Comparison of ENCODE assay signal across 1 cellular context in genomic region chr16:69865701-69866100, GRCh38.
A peak's percentile ranks its signal among the peaks of the same experiment; 100 is the strongest.
TF ChIP-seq lines count a peak whose summit lies in the region.

No MANE protein-coding gene starts in this region.

TF ChIP-seq in K562, 482 proteins besides CTCF, POLR2A, EP300 and RAD21 (continued from another document and continues in another):
- TF ChIP-seq ZNF197 (CRISPR knock-in tag; IDR thresholded peaks at IDR 0.05; ENCODE audit: low read depth): no peak
- no peak for TF ChIP-seq ZNF717 (CRISPR knock-in tag; IDR thresholded peaks at IDR 0.05)
- no peak for TF ChIP-seq C11orf30 (IDR thresholded peaks at IDR 0.05; ENCODE audit: low read depth)
- TF ChIP-seq TCF15 (CRISPR knock-in tag; IDR thresholded peaks at IDR 0.05): no peak
- no peak for TF ChIP-seq TARDBP (IDR thresholded peaks at IDR 0.05)
- no peak for TF ChIP-seq ZNF146 (CRISPR knock-in tag; IDR thresholded peaks at IDR 0.05; ENCODE audit: unreplicated experiment)
- no peak for TF ChIP-seq PRMT5 (CRISPR knock-in tag; IDR thresholded peaks at IDR 0.05)
- peak; percentile 76 for TF ChIP-seq NFYB (IDR thresholded peaks at IDR 0.05; ENCODE audit: extremely low read depth, insufficient read length)
- peak; percentile 70 for TF ChIP-seq MBD2 (IDR thresholded peaks at IDR 0.05; ENCODE audit: borderline replicate concordance, low read depth)
- TF ChIP-seq U2AF2 (optimal IDR thresholded peaks at IDR 0.05; ENCODE audit: low read depth, low read length): no peak
- no peak for TF ChIP-seq ZNF57 (CRISPR knock-in tag; IDR thresholded peaks at IDR 0.05)
- TF ChIP-seq RCOR1 (IDR thresholded peaks at IDR 0.05; ENCODE audit: borderline replicate concordance in 1 of 2, low read depth in 2 of 2, low read length in 2 of 2): peak in 1 of 2 experiments; percentile 95; a peak in 3 of 4 replicates
- no peak for TF ChIP-seq IRF1 (CRISPR knock-in tag; IDR thresholded peaks at IDR 0.05; ENCODE audit: borderline replicate concordance)
- no peak for TF ChIP-seq FOXP1 (CRISPR knock-in tag; IDR thresholded peaks at IDR 0.05)
- no peak for TF ChIP-seq ZNF398 (CRISPR knock-in tag; IDR thresholded peaks at IDR 0.05)
- no peak for TF ChIP-seq ZNF3 (CRISPR knock-in tag; IDR thresholded peaks at IDR 0.05)
- TF ChIP-seq POLR3G (IDR thresholded peaks at IDR 0.05; ENCODE audit: extremely low read depth, insufficient read length, insufficient replicate concordance): no peak
- no peak for TF ChIP-seq E2F5 (CRISPR knock-in tag; IDR thresholded peaks at IDR 0.05)
- no peak for TF ChIP-seq MEF2A (IDR thresholded peaks at IDR 0.05; ENCODE audit: control insufficient read depth, low read depth, low read length)
- no peak for TF ChIP-seq NUFIP1 (IDR thresholded peaks at IDR 0.05; ENCODE audit: partially characterized antibody)
- no peak for TF ChIP-seq RBM25 (IDR thresholded peaks at IDR 0.05; ENCODE audit: low read depth, low read length, severe bottlenecking)
- TF ChIP-seq ETS1 (conservative IDR thresholded peaks at IDR 0.05; ENCODE audit: control insufficient read depth, low read depth, low read length): no peak
- no peak for TF ChIP-seq MBD1 (CRISPR knock-in tag; IDR thresholded peaks at IDR 0.05)
- TF ChIP-seq SRSF7 (optimal IDR thresholded peaks at IDR 0.05; ENCODE audit: low read depth, low read length): no peak
- no peak for TF ChIP-seq STAT5B (CRISPR knock-in tag; IDR thresholded peaks at IDR 0.05)
- TF ChIP-seq KHSRP (IDR thresholded peaks at IDR 0.05): no peak
- no peak for TF ChIP-seq THRB (CRISPR knock-in tag; conservative IDR thresholded peaks at IDR 0.05)
- TF ChIP-seq ZNF280A (IDR thresholded peaks at IDR 0.05; ENCODE audit: low read depth, partially characterized antibody): no peak
- TF ChIP-seq CTBP1 (IDR thresholded peaks at IDR 0.05; ENCODE audit: borderline replicate concordance): peak; percentile 76; the same call in 1 of the 2 replicates
- no peak; a peak in 1 of 4 replicates for TF ChIP-seq ETV6 (IDR thresholded peaks at IDR 0.05; ENCODE audit: borderline replicate concordance in 1 of 2, low read depth in 2 of 2, low read length in 1 of 2)
- TF ChIP-seq ETV6 (CRISPR knock-in tag; IDR thresholded peaks at IDR 0.05; ENCODE audit: borderline replicate concordance): no peak
- peak; percentile 59; the same call in 1 of the 2 replicates for TF ChIP-seq ELF4 (CRISPR knock-in tag; IDR thresholded peaks at IDR 0.05)
- TF ChIP-seq ZNF277 (CRISPR knock-in tag; IDR thresholded peaks at IDR 0.05; ENCODE audit: borderline replicate concordance): no peak
- TF ChIP-seq ATF7 (IDR thresholded peaks at IDR 0.05): peak; percentile 56
- TF ChIP-seq SIN3A (IDR thresholded peaks at IDR 0.05; ENCODE audit: borderline replicate concordance in 2 of 2, control insufficient read depth in 1 of 2, low read depth in 2 of 2, low read length in 2 of 2): no peak
- no peak for TF ChIP-seq ZNF764 (CRISPR knock-in tag; IDR thresholded peaks at IDR 0.05; ENCODE audit: low read depth)
- peak; percentile 57; the same call in 1 of the 2 replicates for TF ChIP-seq MYC (IDR thresholded peaks at IDR 0.05; ENCODE audit: low read depth, low read length)
- no peak for TF ChIP-seq MYC (CRISPR knock-in tag; IDR thresholded peaks at IDR 0.05; ENCODE audit: borderline replicate concordance, low read depth)
- TF ChIP-seq YBX1 (IDR thresholded peaks at IDR 0.05): no peak
- no peak for TF ChIP-seq ETV1 (tag; conservative IDR thresholded peaks at IDR 0.05; ENCODE audit: low read depth)
- TF ChIP-seq ZNF174 (CRISPR knock-in tag; IDR thresholded peaks at IDR 0.05): no peak
- TF ChIP-seq ZNF586 (CRISPR knock-in tag; conservative IDR thresholded peaks at IDR 0.05): no peak
- TF ChIP-seq ZNF121 (CRISPR knock-in tag; conservative IDR thresholded peaks at IDR 0.05): no peak
- no peak for TF ChIP-seq ID3 (CRISPR knock-in tag; IDR thresholded peaks at IDR 0.05)
- TF ChIP-seq ID3 (tag; IDR thresholded peaks at IDR 0.05): peak; percentile 64; the same call in 1 of the 2 replicates
- no peak for TF ChIP-seq KDM4B (IDR thresholded peaks at IDR 0.05; ENCODE audit: borderline replicate concordance in 2 of 2, low read depth in 1 of 2)
- TF ChIP-seq ZNF133 (CRISPR knock-in tag; IDR thresholded peaks at IDR 0.05): no peak
- no peak for TF ChIP-seq NELFE (IDR thresholded peaks at IDR 0.05; ENCODE audit: insufficient read depth, insufficient read length)
- no peak for TF ChIP-seq KAT2B (IDR thresholded peaks at IDR 0.05; ENCODE audit: low read depth, low read length)
- TF ChIP-seq ZNF449 (CRISPR knock-in tag; IDR thresholded peaks at IDR 0.05): no peak
- no peak for TF ChIP-seq ZNF165 (CRISPR knock-in tag; IDR thresholded peaks at IDR 0.05; ENCODE audit: borderline replicate concordance)
- no peak for TF ChIP-seq PHTF2 (CRISPR knock-in tag; IDR thresholded peaks at IDR 0.05)
- TF ChIP-seq CC2D1A (IDR thresholded peaks at IDR 0.05): 0 out of 2 replicates have a peak, but pooled peaks have one; percentile 57
- no peak for TF ChIP-seq SMAD3 (CRISPR knock-in tag; conservative IDR thresholded peaks at IDR 0.05)
- no peak for TF ChIP-seq HDAC8 (tag; IDR thresholded peaks at IDR 0.05)
- no peak for TF ChIP-seq ETV5 (CRISPR knock-in tag; IDR thresholded peaks at IDR 0.05; ENCODE audit: low read depth)
- TF ChIP-seq NFIX (CRISPR knock-in tag; IDR thresholded peaks at IDR 0.05; ENCODE audit: low read depth): no peak
- TF ChIP-seq ARID1B (IDR thresholded peaks at IDR 0.05): peak; percentile 81
- no peak for TF ChIP-seq TFE3 (CRISPR knock-in tag; IDR thresholded peaks at IDR 0.05)
- no peak for TF ChIP-seq GTF2A2 (tag; IDR thresholded peaks at IDR 0.05)
- TF ChIP-seq TCF3 (CRISPR knock-in tag; IDR thresholded peaks at IDR 0.05): peak; percentile 69
- TF ChIP-seq FOXJ3 (CRISPR knock-in tag; IDR thresholded peaks at IDR 0.05): no peak
- no peak for TF ChIP-seq CHCHD3 (CRISPR knock-in tag; IDR thresholded peaks at IDR 0.05)
- no peak for TF ChIP-seq KLF1 (tag; IDR thresholded peaks at IDR 0.05)
